ENCODE assay signal across 28 cellular contexts in genomic region chr7:63040336-63040735, GRCh38.
"Had no signal": no experiment of that assay in that cellular context is flagged by ENCODE, and none has a peak within 500 bp of the region (broad histone marks: within the 10 kb centered on the region; RNA-seq: fewer than 3 reads in every experiment).

No MANE protein-coding gene starts in this region.

- H3K4me1 Mint-ChIP-seq: mesothelial cell of epicardium; naive B cell; natural killer cell; nephron progenitor cell; stimulated activated effector memory CD8-positive, alpha-beta T cell treated with anti-CD3 and anti-CD28 coated beads, Interleukin-12 subunit alpha, Interleukin-12 subunit beta, amount 100 ng/mL, for 72 hours had no signal

- H3K27ac Mint-ChIP-seq: mesothelial cell of epicardium; naive B cell; natural killer cell; nephron progenitor cell; stimulated activated effector memory CD8-positive, alpha-beta T cell treated with anti-CD3 and anti-CD28 coated beads, Interleukin-12 subunit alpha, Interleukin-12 subunit beta, amount 100 ng/mL, for 72 hours; stimulated activated naive CD8-positive, alpha-beta T cell treated with anti-CD3 and anti-CD28 coated beads, Interleukin-15, Interleukin-2, amounts not matched to agents 100 ng/mL and 50 ng/mL, for 24 hours had no signal

- H3K4me3 Mint-ChIP-seq: mesothelial cell of epicardium; natural killer cell; nephron progenitor cell; stimulated activated effector memory CD8-positive, alpha-beta T cell treated with anti-CD3 and anti-CD28 coated beads, Interleukin-12 subunit alpha, Interleukin-12 subunit beta, amount 100 ng/mL, for 72 hours; stimulated activated naive CD8-positive, alpha-beta T cell treated with anti-CD3 and anti-CD28 coated beads, Interleukin-15, Interleukin-2, amounts not matched to agents 100 ng/mL and 50 ng/mL, for 24 hours had no signal

- H3K4me1 ChIP-seq: heart right ventricle, lower lobe of right lung, pancreas, prostate gland, sigmoid colon, spleen, suprapubic skin, tibial artery, uterus had no signal

- H3K9me3 ChIP-seq: pancreas, prostate gland, thoracic aorta, uterus had no signal

- H3K9me3 Mint-ChIP-seq: nephron progenitor cell had no signal

- H3K27me3 Mint-ChIP-seq: naive B cell; stimulated activated naive CD8-positive, alpha-beta T cell treated with anti-CD3 and anti-CD28 coated beads, Interleukin-15, Interleukin-2, amounts not matched to agents 100 ng/mL and 50 ng/mL, for 24 hours had no signal

- ATAC-seq: heart right ventricle; left cardiac atrium; left lobe of liver; lower lobe of right lung; natural killer cell; pancreas; right cardiac atrium; stimulated activated effector memory CD8-positive, alpha-beta T cell treated with anti-CD3 and anti-CD28 coated beads, Interleukin-12 subunit alpha, Interleukin-12 subunit beta, amount 100 ng/mL, for 72 hours had no signal

- H3K4me2 ChIP-seq: hepatocyte had no signal

- H3K27me3 ChIP-seq: heart right ventricle, hepatocyte, pancreas, sigmoid colon, spleen, suprapubic skin, tibial artery, uterus had no signal

- H3K36me3 ChIP-seq: heart right ventricle, lower lobe of right lung, pancreas, prostate gland, sigmoid colon, spleen, suprapubic skin, thoracic aorta, tibial artery, uterus had no signal

- H2AFZ ChIP-seq: hepatocyte had no signal

- H3K27ac ChIP-seq: heart right ventricle, hepatocyte, lower lobe of right lung, pancreas, prostate gland, sigmoid colon, spleen, suprapubic skin, thoracic aorta, tibial artery, uterus had no signal

- H3K4me3 ChIP-seq: heart right ventricle, hepatocyte, lower lobe of right lung, pancreas, prostate gland, sigmoid colon, spleen, suprapubic skin, thoracic aorta, tibial artery, uterus had no signal

- DNase-seq: heart right ventricle; kidney glomerular epithelial cell; left cardiac atrium; lower lobe of right lung; mammary epithelial cell; mesenchymal stem cell; naive B cell; natural killer cell; nephron progenitor cell; pancreas; retina; right cardiac atrium; sigmoid colon; small intestine; spleen; stimulated activated CD4-positive, alpha-beta T cell treated with anti-CD3 and anti-CD28 coated beads, Interleukin-4, amount 100 ng/mL, for 24 hours; stimulated activated naive CD4-positive, alpha-beta T cell; tibial artery; trophoblast cell; uterus had no signal

- H3K79me2 ChIP-seq: hepatocyte had no signal
